Comparison of ENCODE assay signal across 18 cellular contexts in genomic region chr3:97885931-97886824, GRCh38.
"Had no signal": no experiment of that assay in that cellular context is flagged by ENCODE, and none has a peak within 500 bp of the region (broad histone marks: within the 10 kb centered on the region; RNA-seq: fewer than 3 reads in every experiment).

No MANE protein-coding gene starts in this region.

- H3K4me1 Mint-ChIP-seq: memory B cell, nephron had no signal

- H3K27ac ChIP-seq: body of pancreas, prostate gland, testis, WERI-Rb-1 had no signal

- H3K27me3 ChIP-seq: body of pancreas, testis had no signal

- ATAC-seq: activated CD4-positive, alpha-beta T cell treated with anti-CD3 and anti-CD28 coated beads for 36 hours; activated CD8-positive, alpha-beta T cell treated with anti-CD3 and anti-CD28 coated beads for 36 hours; activated naive CD8-positive, alpha-beta T cell treated with anti-CD3 and anti-CD28 coated beads, Interleukin-2, amount 50 U/mL, for 24 hours; body of pancreas; effector memory CD8-positive, alpha-beta T cell had no signal

- H3K4me3 Mint-ChIP-seq: activated CD4-positive, alpha-beta T cell treated with anti-CD3 and anti-CD28 coated beads for 36 hours; activated CD8-positive, alpha-beta T cell treated with anti-CD3 and anti-CD28 coated beads for 36 hours; activated naive CD8-positive, alpha-beta T cell treated with anti-CD3 and anti-CD28 coated beads, Interleukin-2, amount 50 U/mL, for 24 hours; central memory CD8-positive, alpha-beta T cell; effector memory CD8-positive, alpha-beta T cell; memory B cell; nephron; stimulated activated naive CD8-positive, alpha-beta T cell treated with anti-CD3 and anti-CD28 coated beads, Interleukin-15, Interleukin-2, amounts not matched to agents 100 ng/mL and 50 ng/mL, for 24 hours had no signal

- H3K36me3 Mint-ChIP-seq: memory B cell had no signal

- H3K36me3 ChIP-seq: prostate gland had no signal

- H3K27me3 Mint-ChIP-seq: activated CD4-positive, alpha-beta T cell treated with anti-CD3 and anti-CD28 coated beads for 36 hours; activated CD8-positive, alpha-beta T cell treated with anti-CD3 and anti-CD28 coated beads for 36 hours; activated naive CD8-positive, alpha-beta T cell treated with anti-CD3 and anti-CD28 coated beads, Interleukin-2, amount 50 U/mL, for 24 hours; central memory CD8-positive, alpha-beta T cell; effector memory CD8-positive, alpha-beta T cell; memory B cell; stimulated activated naive CD8-positive, alpha-beta T cell treated with anti-CD3 and anti-CD28 coated beads, Interleukin-15, Interleukin-2, amounts not matched to agents 100 ng/mL and 50 ng/mL, for 24 hours had no signal

- H3K4me3 ChIP-seq: body of pancreas, prostate gland, testis had no signal

- H3K4me1 ChIP-seq: prostate gland, testis had no signal

- DNase-seq: activated CD4-positive, alpha-beta T cell treated with anti-CD3 and anti-CD28 coated beads for 36 hours; activated CD8-positive, alpha-beta memory T cell treated with anti-CD3 and anti-CD28 coated beads, Interleukin-2, amount 50 U/mL, for 4 hours; activated CD8-positive, alpha-beta T cell treated with anti-CD3 and anti-CD28 coated beads for 36 hours; activated naive CD4-positive, alpha-beta T cell treated with Interleukin-2 at 50 U/mL for 16 hours; activated naive CD8-positive, alpha-beta T cell treated with anti-CD3 and anti-CD28 coated beads, Interleukin-2, amount 50 U/mL, for 24 hours; body of pancreas; effector memory CD8-positive, alpha-beta T cell; foreskin melanocyte; hippocampal formation; stimulated activated CD4-positive, alpha-beta T cell treated with anti-CD3 and anti-CD28 coated beads, Interleukin-15, amount 100 ng/mL, for 24 hours; stimulated activated CD4-positive, alpha-beta T cell treated with anti-CD3 and anti-CD28 coated beads, Interleukin-4, amount 100 ng/mL, for 24 hours; testis; WERI-Rb-1 had no signal

- H3K27ac Mint-ChIP-seq: activated CD4-positive, alpha-beta T cell treated with anti-CD3 and anti-CD28 coated beads for 36 hours; activated CD8-positive, alpha-beta T cell treated with anti-CD3 and anti-CD28 coated beads for 36 hours; activated naive CD8-positive, alpha-beta T cell treated with anti-CD3 and anti-CD28 coated beads, Interleukin-2, amount 50 U/mL, for 24 hours; effector memory CD8-positive, alpha-beta T cell; memory B cell; nephron; stimulated activated naive CD8-positive, alpha-beta T cell treated with anti-CD3 and anti-CD28 coated beads, Interleukin-15, Interleukin-2, amounts not matched to agents 100 ng/mL and 50 ng/mL, for 24 hours had no signal

- H3K9me3 Mint-ChIP-seq: activated CD8-positive, alpha-beta T cell treated with anti-CD3 and anti-CD28 coated beads for 36 hours; activated naive CD8-positive, alpha-beta T cell treated with anti-CD3 and anti-CD28 coated beads, Interleukin-2, amount 50 U/mL, for 24 hours; central memory CD8-positive, alpha-beta T cell; effector memory CD8-positive, alpha-beta T cell; memory B cell; nephron; stimulated activated naive CD8-positive, alpha-beta T cell treated with anti-CD3 and anti-CD28 coated beads, Interleukin-15, Interleukin-2, amounts not matched to agents 100 ng/mL and 50 ng/mL, for 24 hours had no signal

- H3K9me3 ChIP-seq: body of pancreas, prostate gland, testis had no signal
